ENCODE assay signal across 9 cellular contexts in the genomic region with DNA sequence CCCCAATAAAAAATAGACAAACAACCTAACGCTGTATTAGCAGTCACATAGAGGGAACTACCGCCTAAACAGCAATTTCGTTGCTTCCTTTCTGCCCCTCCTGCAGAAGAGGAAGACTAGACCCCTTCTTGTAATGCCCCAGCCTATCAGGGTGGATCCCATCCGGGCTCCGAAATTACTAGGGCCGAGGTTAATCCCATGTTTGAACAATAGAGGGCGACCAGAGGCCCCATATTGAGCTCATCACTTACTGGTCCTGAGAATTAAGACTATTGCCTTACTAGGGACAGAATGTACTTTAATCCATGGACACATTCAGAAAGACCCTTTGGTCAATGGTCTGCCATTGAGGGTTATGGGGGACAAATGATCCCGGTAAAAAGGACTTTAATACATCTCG. TPM values are rescaled to one million over a fixed set of nuclear protein-coding genes. Genes with fewer than 3 reads are reported as not detected.
DNase-seq lines count a peak whose midpoint lies in the region; ATAC-seq, FAIRE-seq and TF ChIP-seq lines count a peak whose summit lies in the region.
"Had no signal": no experiment of that assay in that cellular context is flagged by ENCODE, and none has a peak within 500 bp of the region (broad histone marks: within the 10 kb centered on the region; RNA-seq: fewer than 3 reads in every experiment).

No MANE protein-coding gene starts in this region.

- no peaks in the 10 kb centered on the region for H3K4me1 ChIP-seq in esophagus squamous epithelium

- TF ChIP-seq CTCF in Calu3 (IDR thresholded peaks at IDR 0.05; ENCODE audit: unreplicated experiment) (peak; percentile 33), esophagus squamous epithelium (IDR thresholded peaks at IDR 0.05) (peak; percentile 26 to 56 (median 46)), nephron progenitor cell (IDR thresholded peaks at IDR 0.05) (peak; percentile 60)

- DNase-seq in Calu3 (peak; percentile 52), H54 (ENCODE audit: insufficient read length, low spot score) (peak; percentile 13), NCI-H748 treated with DMSO at 0.1 percent for 48 hours (lab: John Stamatoyannopoulos, UW) (peak; percentile 15), activated T-cell treated with anti-CD3 and anti-CD28 coated beads for 24 hours (ENCODE audit: low read depth) (peak; percentile 29), esophagus squamous epithelium (lab: John Stamatoyannopoulos, UW) (no peak), nephron progenitor cell (peak; percentile 42)

- H3K9me3 ChIP-seq in esophagus squamous epithelium, result no peaks in the 10 kb centered on the region

- no peak for TF ChIP-seq POLR2A in H54 (IDR thresholded peaks at IDR 0.05; ENCODE audit: low read depth, low read length)
- no peak for TF ChIP-seq POLR2A in esophagus squamous epithelium (IDR thresholded peaks at IDR 0.05)

- BruUV-seq in Calu3 (replicated peaks; lab: Mats Ljungman, UMichigan), result no TSS peak

- WGBS in esophagus squamous epithelium, 2 donors, result 9 to 24% methylated on average over 4 to 9 of the region's 9 CpGs

- no peaks in the 10 kb centered on the region for H3K9me3 Mint-ChIP-seq in Calu3 (ENCODE audit: low read depth, unreplicated experiment)
- peaks cover 26% of the 10 kb centered on the region for H3K9me3 Mint-ChIP-seq in nephron progenitor cell

- no peak overlapping the region for H3K27ac ChIP-seq in esophagus squamous epithelium

- no peak for ATAC-seq in GM21737 (IDR thresholded peaks at IDR 0.05; ENCODE audit: unreplicated experiment)
- no peak for ATAC-seq in GM18861 (IDR thresholded peaks at IDR 0.05; ENCODE audit: unreplicated experiment)

- H3K36me3 Mint-ChIP-seq in Calu3 (ENCODE audit: insufficient read depth, unreplicated experiment), result no peaks in the 10 kb centered on the region
- H3K36me3 Mint-ChIP-seq in nephron progenitor cell (ENCODE audit: low read depth), result no peaks in the 10 kb centered on the region

- peaks cover 19% of the 10 kb centered on the region for H3K4me1 Mint-ChIP-seq in Calu3 (ENCODE audit: low read depth, unreplicated experiment)
- H3K4me1 Mint-ChIP-seq in nephron progenitor cell, result no peaks in the 10 kb centered on the region

- CTCF ChIA-PET in Calu3 (lab: Charles Lee), result interaction anchor here (1.0 to 1.8 kb wide), 3 partner anchors 179 to 491 kb away, joined by 3 to 10 read pairs (median 4); partner anchors contain the start of gene RBM3

- H3K36me3 ChIP-seq in esophagus squamous epithelium, result no peaks in the 10 kb centered on the region

- H3K4me3 Mint-ChIP-seq in Calu3 (ENCODE audit: low read depth, unreplicated experiment) (no peak overlapping the region), nephron progenitor cell (no peak overlapping the region)

- no peak overlapping the region for H3K27ac Mint-ChIP-seq in Calu3 (ENCODE audit: unreplicated experiment)
- H3K27ac Mint-ChIP-seq in nephron progenitor cell, result no peak overlapping the region

- H3K27me3 ChIP-seq in esophagus squamous epithelium, result no peaks in the 10 kb centered on the region

- intact Hi-C loops in Calu3 (cut with micrococcal nuclease; ENCODE audit: unreplicated experiment), result loop anchor here (1.0 to 10.0 kb wide), 3 partner anchors 411 to 512 kb away; partner anchors contain the start of gene WDR13
- intact Hi-C loops in esophagus squamous epithelium (cut with DNase I), result no loop called here

- no peak for FAIRE-seq in H54 (lab: Jason Lieb, UNC)

- no peak overlapping the region for H3K4me3 ChIP-seq in esophagus squamous epithelium

- H3K27me3 Mint-ChIP-seq in Calu3 (ENCODE audit: unreplicated experiment), result no peaks in the 10 kb centered on the region
- peaks cover 5% of the 10 kb centered on the region for H3K27me3 Mint-ChIP-seq in nephron progenitor cell (ENCODE audit: low read depth, poor library complexity)

RNA-seq across cellular contexts. Expression of gene ZNF630, which starts 11.8 kb away (rescaled TPM):
- total RNA-seq in Calu3 (2022) (2.6 and 2.8 TPM in 2 replicates), esophagus squamous epithelium (1 to 10 TPM in 2 of 4 donors, under 1 TPM in 2; 0.44 to 2.7 (median 1.1) TPM)
- total RNA-seq: SK-MEL-5 had no signal

RNA-seq across cellular contexts. Expression of gene SPACA5B, which starts 47.2 kb away (rescaled TPM):
- total RNA-seq in Calu3 (2022) (not detected in 2 replicates), esophagus squamous epithelium (not detected)
- total RNA-seq: SK-MEL-5 had no signal
